In genomic region chr12:73612571-73612970, GRCh38 we compare ENCODE assay signal across 20 cellular contexts.
"Had no signal": no experiment of that assay in that cellular context is flagged by ENCODE, and none has a peak within 500 bp of the region (broad histone marks: within the 10 kb centered on the region; RNA-seq: fewer than 3 reads in every experiment).

No MANE protein-coding gene starts in this region.

- ATAC-seq: effector memory CD8-positive, alpha-beta T cell; gastrocnemius medialis; heart right ventricle; natural killer cell treated with Interleukin-12 subunit alpha and Interleukin-12 subunit beta and Interleukin-15 and Interleukin-18, amount 100 ng/mL, for 72 hours; T-helper 17 cell; WTC11 had no signal

- DNase-seq: activated CD4-positive, alpha-beta memory T cell treated with anti-CD3 and anti-CD28 coated beads, Interleukin-2, amount 10 ng/mL, durations not matched to agents 7 days and 5 days; activated CD4-positive, alpha-beta T cell treated with anti-CD3 and anti-CD28 coated beads for 4 hours; activated naive CD4-positive, alpha-beta T cell treated with anti-CD3 and anti-CD28 coated beads, Interleukin-2, amount 50 U/mL, for 16 hours; activated T-cell treated with anti-CD3 and anti-CD28 coated beads, Interleukin-2, amount 50 U/mL, for 24 hours; adrenal gland; dermis blood vessel endothelial cell; effector memory CD8-positive, alpha-beta T cell; gastrocnemius medialis; heart right ventricle; left ventricle myocardium inferior; stimulated activated CD4-positive, alpha-beta T cell treated with anti-CD3 and anti-CD28 coated beads, Interleukin-4, amount 100 ng/mL, for 24 hours; stimulated activated CD8-positive, alpha-beta memory T cell treated with anti-CD3 and anti-CD28 coated beads, Interleukin-4, amount 100 ng/mL, for 48 hours; stimulated activated naive CD4-positive, alpha-beta T cell treated with Interleukin-2 at 50 U/mL for 16 hours; substantia nigra; T-helper 17 cell had no signal

- H3K4me1 ChIP-seq: adrenal gland, gastrocnemius medialis, heart right ventricle, left ventricle myocardium inferior, right atrium auricular region, tibial nerve had no signal

- H3K36me3 ChIP-seq: adrenal gland, gastrocnemius medialis, heart right ventricle, left ventricle myocardium inferior, right atrium auricular region, tibial nerve had no signal

- H3K27me3 ChIP-seq: adrenal gland, gastrocnemius medialis, heart right ventricle, right atrium auricular region, tibial nerve had no signal

- H3K27ac ChIP-seq: adrenal gland, gastrocnemius medialis, heart right ventricle, left ventricle myocardium inferior, right atrium auricular region, skin epidermis, tibial nerve had no signal

- H3K9me3 ChIP-seq: adrenal gland, gastrocnemius medialis, right atrium auricular region had no signal

- H3K4me3 ChIP-seq: adrenal gland, gastrocnemius medialis, heart right ventricle, left ventricle myocardium inferior, right atrium auricular region, skin epidermis, tibial nerve had no signal
